7 cellular contexts compared by ENCODE assay signal in genomic region chr16:29193634-29194033, GRCh38.
A peak's percentile ranks its signal among the peaks of the same experiment; 100 is the strongest.
DNase-seq lines count a peak whose midpoint lies in the region; ATAC-seq and TF ChIP-seq lines count a peak whose summit lies in the region.
"Not testable (repeated sequence)": the region's sequence is repeated elsewhere in the genome, so short reads cannot be mapped to it uniquely, and the experiment has no call there.

No MANE protein-coding gene starts in this region.

- TF ChIP-seq POLR2A in adrenal gland (IDR thresholded peaks at IDR 0.05), result not testable (repeated sequence)

- H3K27me3 Mint-ChIP-seq in endodermal cell (ENCODE audit: insufficient read depth); type B pancreatic cell: not testable (repeated sequence)

- TF ChIP-seq CTCF in adrenal gland (IDR thresholded peaks at IDR 0.05); endodermal cell (conservative IDR thresholded peaks at IDR 0.05); type B pancreatic cell (conservative IDR thresholded peaks at IDR 0.05): not testable (repeated sequence)

- not testable (repeated sequence) for H3K4me3 Mint-ChIP-seq in endodermal cell, type B pancreatic cell

- peak; percentile 71 for DNase-seq in SK-N-DZ (ENCODE audit: low spot score)
- peak in 4 of 7 donors; percentile 12 to 46 (median 12) for DNase-seq in adrenal gland
- DNase-seq in endodermal cell, result peak; percentile 17
- peak in 2 of 3 donors; percentile 8 to 29 for DNase-seq in right cardiac atrium
- DNase-seq in mesenteric fat pad (ENCODE audit: low spot score), result peak; percentile 60
- DNase-seq in retina, result peak; percentile 44
- peak; percentile 51 for DNase-seq in type B pancreatic cell (ENCODE audit: extremely low spot score, unreplicated experiment)

- ATAC-seq in right cardiac atrium, result not testable (repeated sequence)

- not testable (repeated sequence) for H3K4me1 ChIP-seq in adrenal gland (replicated peaks in 1 of 2); endodermal cell (ENCODE audit: control insufficient read depth, insufficient read depth, low read length); right cardiac atrium (ENCODE audit: control insufficient read depth, insufficient read depth, low read length)

- H3K27me3 ChIP-seq in adrenal gland; endodermal cell (ENCODE audit: control insufficient read depth, insufficient read depth, low read length, poor library complexity, severe bottlenecking); right cardiac atrium (ENCODE audit: control insufficient read depth, insufficient read depth): not testable (repeated sequence)

- intact Hi-C loops in adrenal gland (cut with DNase I); right cardiac atrium (cut with DNase I): not testable (repeated sequence)

- not testable (repeated sequence) for H3K27ac Mint-ChIP-seq in endodermal cell, type B pancreatic cell

- WGBS in adrenal gland, 4 donors, result 80 to 95% (median 88%) methylated on average over 12 to 13 of the region's 13 CpGs
- 88 to 100% methylated on average over 6 to 13 of the region's 13 CpGs for WGBS in endodermal cell (ENCODE audit: insufficient coverage in 1 of 2, insufficient read length in 1 of 2), 2 experiments
- WGBS in right cardiac atrium, result 88% methylated on average over 13 of the region's 13 CpGs

- not testable (repeated sequence) for H3K4me3 ChIP-seq in adrenal gland; endodermal cell (ENCODE audit: low read length); right cardiac atrium (ENCODE audit: low read length)

- not testable (repeated sequence) for H3K9ac ChIP-seq in endodermal cell (ENCODE audit: extremely low read depth, low read length, poor library complexity, severe bottlenecking)

- not testable (repeated sequence) for H3K9me3 ChIP-seq in adrenal gland (replicated peaks in 1 of 3); endodermal cell (ENCODE audit: control insufficient read depth, low read length); right cardiac atrium (ENCODE audit: control insufficient read depth, low read length)

- not testable (repeated sequence) for H3K9me3 Mint-ChIP-seq in endodermal cell, type B pancreatic cell

- not testable (repeated sequence) for H3K27ac ChIP-seq in adrenal gland; endodermal cell (ENCODE audit: low read depth, low read length); right cardiac atrium (ENCODE audit: low read length)

- not testable (repeated sequence) for H3K36me3 Mint-ChIP-seq in endodermal cell (ENCODE audit: low read depth); type B pancreatic cell

- H3K4me1 Mint-ChIP-seq in endodermal cell; type B pancreatic cell (ENCODE audit: unreplicated experiment): not testable (repeated sequence)

- H3K36me3 ChIP-seq in adrenal gland (replicated peaks in 1 of 2); endodermal cell (ENCODE audit: control insufficient read depth, insufficient read depth, low read length): not testable (repeated sequence)

Comparison
In these comparisons a context has a peak if more than half of its experiments do, and no peak if none do; other contexts are left out.
1. DNase-seq: peak in every context shown above with its lines; median percentile 71 in SK-N-DZ; 60 in mesenteric fat pad; 51 in type B pancreatic cell; 44 in retina; 18 in right cardiac atrium; 17 in endodermal cell; 12 in adrenal gland.